ENCODE assay signal across 37 cellular contexts in genomic region chr2:161118722-161119121, GRCh38. TPM values are rescaled to one million over a fixed set of nuclear protein-coding genes. Genes with fewer than 3 reads are reported as not detected.
DNase-seq lines count a peak whose midpoint lies in the region; ATAC-seq and TF ChIP-seq lines count a peak whose summit lies in the region.
"Had no signal": no experiment of that assay in that cellular context is flagged by ENCODE, and none has a peak within 500 bp of the region (broad histone marks: within the 10 kb centered on the region; RNA-seq: fewer than 3 reads in every experiment).

No MANE protein-coding gene starts in this region.

- no peak overlapping the region for H2AFZ ChIP-seq in PC-3 (ENCODE audit: low read length)
- H2AFZ ChIP-seq: neural progenitor cell had no signal

- H3K9ac ChIP-seq in PC-3 (ENCODE audit: low read length): no peak overlapping the region
- H3K9ac ChIP-seq: neural progenitor cell, SK-N-SH had no signal

- no peaks in the 10 kb centered on the region for H3K79me2 ChIP-seq in PC-3 (ENCODE audit: low read length)

- DNase-seq in CD4-positive, CD25-positive, alpha-beta regulatory T cell: peak in 1 of 3 donors; percentile 37
- DNase-seq in RWPE1 (ENCODE audit: low spot score) (no peak), NCI-H1092 (lab: John Stamatoyannopoulos, UW) (no peak), PC-3 (no peak)
- DNase-seq: 8988T; activated CD4-positive, alpha-beta T cell treated with anti-CD3 and anti-CD28 coated beads, Interleukin-2, amount 50 U/mL, for 4 hours; activated CD4-positive, CD25-positive, alpha-beta regulatory T cell; activated CD8-positive, alpha-beta memory T cell treated with anti-CD3 and anti-CD28 coated beads, Interleukin-2, amount 10 ng/mL, durations not matched to agents 7 days and 5 days; activated naive CD4-positive, alpha-beta T cell; activated naive CD8-positive, alpha-beta T cell treated with anti-CD3 and anti-CD28 coated beads, Interleukin-2, amount 50 U/mL, for 24 hours; activated T-cell treated with anti-CD3 and anti-CD28 coated beads, Interleukin-2, amount 50 U/mL, for 4 hours; DMS79; effector CD8-positive, alpha-beta T cell; GF-D8; Kasumi-1; left ventricle myocardium superior; NCI-H1436; NCI-H226; NCI-H526 treated with DMSO at 0.1 percent for 48 hours; NK-92 treated with Interleukin-12 subunit alpha and Interleukin-12 subunit beta, amount 100 ng/mL, for 24 hours; pancreas; SK-N-SH; stimulated activated naive B cell treated with anti-CD40 and anti-IgM and Interleukin-4, amounts not matched to agents 10 μg/mL and 1 μg/mL and 100 μg/mL, for 72 hours; substantia nigra; upper lobe of right lung had no signal

- H4K20me1 ChIP-seq in PC-3 (ENCODE audit: low read length): no peaks in the 10 kb centered on the region

- H3K4me3 Mint-ChIP-seq in CD4-positive, CD25-positive, alpha-beta regulatory T cell: no peak overlapping the region
- H3K4me3 Mint-ChIP-seq: activated CD8-positive, alpha-beta memory T cell treated with anti-CD3 and anti-CD28 coated beads, Interleukin-2, amount 10 ng/mL, durations not matched to agents 7 days and 5 days; activated naive CD8-positive, alpha-beta T cell treated with anti-CD3 and anti-CD28 coated beads, Interleukin-2, amount 50 U/mL, for 24 hours; activated T-cell treated with anti-CD3 and anti-CD28 coated beads, Interleukin-2, amount 50 U/mL, for 4 hours; GM23338; neural progenitor cell; stimulated activated naive B cell treated with anti-CD40 and anti-IgM and Interleukin-4, amounts not matched to agents 10 μg/mL and 1 μg/mL and 100 μg/mL, for 72 hours; T-helper 1 cell treated with Interleukin-12 subunit alpha and Interleukin-12 subunit beta and Interleukin-4 antibody, amounts not matched to agents 30 μg/mL and 1 μg/mL, for 36 hours had no signal

- H3K4me2 ChIP-seq in PC-3 (ENCODE audit: low read length): no peak overlapping the region
- H3K4me2 ChIP-seq: GM23338, neural progenitor cell, SK-N-SH had no signal

- no peaks in the 10 kb centered on the region for H3K9me3 Mint-ChIP-seq in CD4-positive, CD25-positive, alpha-beta regulatory T cell
- H3K9me3 Mint-ChIP-seq: activated naive CD8-positive, alpha-beta T cell treated with anti-CD3 and anti-CD28 coated beads, Interleukin-2, amount 50 U/mL, for 24 hours; activated T-cell treated with anti-CD3 and anti-CD28 coated beads, Interleukin-2, amount 50 U/mL, for 4 hours; GM23338; neural progenitor cell; stimulated activated naive B cell treated with anti-CD40 and anti-IgM and Interleukin-4, amounts not matched to agents 10 μg/mL and 1 μg/mL and 100 μg/mL, for 72 hours; T-helper 1 cell treated with Interleukin-12 subunit alpha and Interleukin-12 subunit beta and Interleukin-4 antibody, amounts not matched to agents 30 μg/mL and 1 μg/mL, for 36 hours had no signal

- no peaks in the 10 kb centered on the region for H3K9me2 ChIP-seq in PC-3 (replicated peaks; ENCODE audit: low read length)
- H3K9me2 ChIP-seq: SK-N-SH had no signal

- H3K4me1 ChIP-seq in CD4-positive, CD25-positive, alpha-beta regulatory T cell (ENCODE audit: control insufficient read depth, insufficient read depth, low read length, poor library complexity, severe bottlenecking): no peaks in the 10 kb centered on the region
- H3K4me1 ChIP-seq in PC-3 (ENCODE audit: insufficient read depth, low read length): peaks cover 26% of the 10 kb centered on the region
- H3K4me1 ChIP-seq: neural progenitor cell had no signal

- H3K4me1 Mint-ChIP-seq in CD4-positive, CD25-positive, alpha-beta regulatory T cell: peaks cover 5 to 9% (median 7%) of the 10 kb centered on the region in 4 donors

- H3K36me3 Mint-ChIP-seq in CD4-positive, CD25-positive, alpha-beta regulatory T cell: no peaks in the 10 kb centered on the region
- H3K36me3 Mint-ChIP-seq: neural progenitor cell; stimulated activated naive B cell treated with anti-CD40 and anti-IgM and Interleukin-4, amounts not matched to agents 10 μg/mL and 1 μg/mL and 100 μg/mL, for 72 hours had no signal

- peak; percentile 38 to 59 for ATAC-seq in CD4-positive, CD25-positive, alpha-beta regulatory T cell (ENCODE audit: low read depth in 2 of 2)
- ATAC-seq in GM19467 (IDR thresholded peaks at IDR 0.05; ENCODE audit: unreplicated experiment): peak; percentile 57
- peak; percentile 48 for ATAC-seq in HG02943 (IDR thresholded peaks at IDR 0.05; ENCODE audit: low read depth, unreplicated experiment)
- peak; percentile 64 for ATAC-seq in HG03354 (IDR thresholded peaks at IDR 0.05; ENCODE audit: poor library complexity, severe bottlenecking, unreplicated experiment)
- ATAC-seq in GM18520 (IDR thresholded peaks at IDR 0.05; ENCODE audit: unreplicated experiment): no peak
- ATAC-seq in PC-3: no peak
- ATAC-seq: activated CD8-positive, alpha-beta memory T cell treated with anti-CD3 and anti-CD28 coated beads, Interleukin-2, amount 10 ng/mL, durations not matched to agents 7 days and 5 days; activated naive CD8-positive, alpha-beta T cell treated with anti-CD3 and anti-CD28 coated beads, Interleukin-2, amount 50 U/mL, for 24 hours; activated T-cell treated with anti-CD3 and anti-CD28 coated beads, Interleukin-2, amount 50 U/mL, for 4 hours; GM23338; HepG2; left ventricle myocardium superior; pancreas; upper lobe of right lung had no signal

- no peaks in the 10 kb centered on the region for H3K27me3 ChIP-seq in CD4-positive, CD25-positive, alpha-beta regulatory T cell (ENCODE audit: control insufficient read depth, insufficient read depth, low read length)
- H3K27me3 ChIP-seq in PC-3 (ENCODE audit: low read length): no peaks in the 10 kb centered on the region
- H3K27me3 ChIP-seq: neural progenitor cell, pancreas, upper lobe of right lung had no signal

- H3K9me3 ChIP-seq in CD4-positive, CD25-positive, alpha-beta regulatory T cell (ENCODE audit: control insufficient read depth in 2 of 2, low read length in 2 of 2): no peaks in the 10 kb centered on the region
- no peaks in the 10 kb centered on the region for H3K9me3 ChIP-seq in PC-3 (ENCODE audit: low read length)
- H3K9me3 ChIP-seq: pancreas, SK-N-SH, upper lobe of right lung had no signal

- no peak for TF ChIP-seq CTCF in RWPE1 (conservative IDR thresholded peaks at IDR 0.05; ENCODE audit: low read depth)
- no peak for TF ChIP-seq CTCF in PC-3 (conservative IDR thresholded peaks at IDR 0.05; ENCODE audit: low read depth, low read length)

- no TSS peak for BruUV-seq in PC-3 (replicated peaks; lab: Mats Ljungman, UMichigan)

- intact Hi-C loops in PC-3 (cut with micrococcal nuclease): no loop called here

- no peak overlapping the region for H3K27ac Mint-ChIP-seq in CD4-positive, CD25-positive, alpha-beta regulatory T cell
- H3K27ac Mint-ChIP-seq: activated CD8-positive, alpha-beta memory T cell treated with anti-CD3 and anti-CD28 coated beads, Interleukin-2, amount 10 ng/mL, durations not matched to agents 7 days and 5 days; activated naive CD8-positive, alpha-beta T cell treated with anti-CD3 and anti-CD28 coated beads, Interleukin-2, amount 50 U/mL, for 24 hours; GM23338; neural progenitor cell; stimulated activated naive B cell treated with anti-CD40 and anti-IgM and Interleukin-4, amounts not matched to agents 10 μg/mL and 1 μg/mL and 100 μg/mL, for 72 hours; T-helper 1 cell treated with Interleukin-12 subunit alpha and Interleukin-12 subunit beta and Interleukin-4 antibody, amounts not matched to agents 30 μg/mL and 1 μg/mL, for 36 hours had no signal

- H3K36me3 ChIP-seq in CD4-positive, CD25-positive, alpha-beta regulatory T cell (ENCODE audit: control insufficient read depth, insufficient read depth, low read length): no peaks in the 10 kb centered on the region
- no peaks in the 10 kb centered on the region for H3K36me3 ChIP-seq in PC-3 (ENCODE audit: low read depth, low read length)
- H3K36me3 ChIP-seq: cardiac muscle cell, neural progenitor cell, pancreas, upper lobe of right lung had no signal

- H3K27ac ChIP-seq in CD4-positive, CD25-positive, alpha-beta regulatory T cell (ENCODE audit: insufficient read depth, low read length, poor library complexity, severe bottlenecking): no peak overlapping the region
- H3K27ac ChIP-seq in RWPE1 (no peak overlapping the region), PC-3 (ENCODE audit: low read length) (no peak overlapping the region)
- H3K27ac ChIP-seq: C4-2B, cardiac muscle cell, epithelial cell of prostate, neural progenitor cell, pancreas, skin epidermis, upper lobe of right lung had no signal

- H3K27me3 Mint-ChIP-seq in CD4-positive, CD25-positive, alpha-beta regulatory T cell: no peaks in the 10 kb centered on the region
- H3K27me3 Mint-ChIP-seq: stimulated activated naive B cell treated with anti-CD40 and anti-IgM and Interleukin-4, amounts not matched to agents 10 μg/mL and 1 μg/mL and 100 μg/mL, for 72 hours had no signal

- POLR2A ChIA-PET in RWPE1 (lab: Yijun Ruan, JAX; ENCODE audit: low non-redundant PET) (no interaction called here), PC-3 (lab: Charles Lee; ENCODE audit: unreplicated experiment) (interaction anchor here (0.6 kb wide), 1 partner anchor 100 kb away, joined by 3 read pairs; no protein-coding TSS in a partner anchor)

- no peak overlapping the region for H3K4me3 ChIP-seq in CD4-positive, CD25-positive, alpha-beta regulatory T cell (ENCODE audit: low read depth, low read length)
- H3K4me3 ChIP-seq in PC-3 (ENCODE audit: low read length): no peak overlapping the region
- H3K4me3 ChIP-seq: cardiac muscle cell, GM23338, neural progenitor cell, pancreas, skin epidermis, upper lobe of right lung had no signal

- CTCF ChIA-PET in RWPE1 (lab: Yijun Ruan, JAX) (interaction anchor here (0.6 kb wide), 1 partner anchor 19 kb away, joined by 3 read pairs; no protein-coding TSS in a partner anchor), PC-3 (lab: Charles Lee) (no interaction called here)

- peaks cover under 1% of the 10 kb centered on the region for H3F3A ChIP-seq in PC-3 (ENCODE audit: low read length, unreplicated experiment)

RNA-seq across cellular contexts. Expression of gene TANK, which starts 41.5 kb away (rescaled TPM):
- 182 TPM for total RNA-seq in CD4-positive, CD25-positive, alpha-beta regulatory T cell
- 10 to 100 TPM; 84.5 to 97.1 (median 89.0) TPM for polyA plus RNA-seq in CD4-positive, CD25-positive, alpha-beta regulatory T cell
- 22.2 and 23.7 TPM in 2 replicates for total RNA-seq in PC-3 (2014; rRNA removed)

Comparison
In these comparisons a context has a peak if more than half of its experiments do, and no peak if none do; other contexts are left out.
1. ATAC-seq: peak in CD4-positive, CD25-positive, alpha-beta regulatory T cell (2 of 2), GM19467 (single experiment), HG02943 (single experiment) and HG03354 (single experiment); none in GM18520 (single experiment) and PC-3 (single experiment).